16 cellular contexts compared by ENCODE assay signal in the genomic region with DNA sequence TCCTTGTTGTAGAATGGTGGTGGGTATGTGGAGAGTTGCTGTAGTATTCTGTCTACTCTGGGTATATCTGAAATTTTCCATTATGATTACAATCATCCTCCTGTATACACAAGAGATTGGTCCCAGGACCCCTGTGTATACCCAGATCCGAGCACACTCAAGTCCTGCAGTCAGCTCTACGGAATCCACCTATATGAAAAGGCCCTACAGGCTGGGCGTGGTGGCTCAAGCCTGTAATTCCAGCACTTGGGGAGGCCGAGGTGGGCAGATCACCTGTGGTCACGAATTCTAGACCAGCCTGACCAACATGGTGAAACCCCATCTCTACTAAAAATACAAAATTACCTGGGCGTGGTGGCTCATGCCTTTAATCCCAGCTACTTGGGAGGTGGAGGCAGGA. TPM values are rescaled to one million over a fixed set of nuclear protein-coding genes. Genes with fewer than 3 reads are reported as not detected.
DNase-seq lines count a peak whose midpoint lies in the region; ATAC-seq and TF ChIP-seq lines count a peak whose summit lies in the region.
"Had no signal": no experiment of that assay in that cellular context is flagged by ENCODE, and none has a peak within 500 bp of the region (broad histone marks: within the 10 kb centered on the region; RNA-seq: fewer than 3 reads in every experiment).

No MANE protein-coding gene starts in this region.

- in situ Hi-C loops in IMR-90 (cut with MboI; ENCODE audit: low sequenced_read_pairs): no loop called here

- CTCF ChIA-PET in IMR-90 (lab: Yijun Ruan, JAX): interaction anchor here (0.7 kb wide), 1 partner anchor 789 kb away, joined by 6 read pairs; no protein-coding TSS in a partner anchor
- CTCF ChIA-PET in OCI-LY7 (lab: Charles Lee; ENCODE audit: unreplicated experiment): no interaction called here

- H3K4me1 ChIP-seq in IMR-90 (ENCODE audit: control insufficient read depth, insufficient read depth, low read length): peaks cover 28% of the 10 kb centered on the region
- H3K4me1 ChIP-seq in muscle layer of colon (ENCODE audit: insufficient read depth, low read length): peaks cover 55% of the 10 kb centered on the region
- H3K4me1 ChIP-seq in rectal smooth muscle tissue (ENCODE audit: control insufficient read depth, insufficient read depth, low read length): peaks cover 38% of the 10 kb centered on the region
- peaks cover 9 to 16% of the 10 kb centered on the region in 2 donors for H3K4me1 ChIP-seq in uterus
- no peaks in the 10 kb centered on the region for H3K4me1 ChIP-seq in OCI-LY7 (ENCODE audit: insufficient read depth, low read length, poor library complexity, severe bottlenecking)
- H3K4me1 ChIP-seq: BLaER1, Caco-2 had no signal

- H3K27ac ChIP-seq in IMR-90 (ENCODE audit: insufficient read depth, low read length): no peak overlapping the region
- peak overlapping the region; percentile 69 for H3K27ac ChIP-seq in muscle layer of colon (ENCODE audit: low read depth, low read length)
- peak overlapping the region; percentile 79 for H3K27ac ChIP-seq in rectal smooth muscle tissue (ENCODE audit: low read depth, low read length)
- peak overlapping the region; percentile 93 to 96 for H3K27ac ChIP-seq in uterus
- no peak overlapping the region for H3K27ac ChIP-seq in OCI-LY7 (ENCODE audit: low read depth, low read length, poor library complexity, severe bottlenecking)
- H3K27ac ChIP-seq: BLaER1, HL-60 had no signal

- no peak for TF ChIP-seq RAD21 in IMR-90 (IDR thresholded peaks at IDR 0.05; ENCODE audit: low read length)

- H2AFZ ChIP-seq in IMR-90 (replicated peaks; ENCODE audit: low read length, poor library complexity): no peak overlapping the region
- H2AFZ ChIP-seq in OCI-LY7 (ENCODE audit: low read length): no peak overlapping the region

- 100% methylated on average over 1 of the region's 6 CpGs; no CpG with 5 or more reads in 1 of the 2 experiments for WGBS in IMR-90 (ENCODE audit: extremely low coverage in 2 of 2, insufficient read length in 1 of 2), 2 experiments

- peaks cover 48% of the 10 kb centered on the region for H4K20me1 ChIP-seq in IMR-90 (ENCODE audit: insufficient read depth, low read length)
- H4K20me1 ChIP-seq in OCI-LY7 (ENCODE audit: insufficient read depth, low read length): no peaks in the 10 kb centered on the region
- H4K20me1 ChIP-seq: BLaER1 had no signal

- TF ChIP-seq CTCF in IMR-90 (conservative IDR thresholded peaks at IDR 0.05; ENCODE audit: low read depth, low read length) (no peak), uterus (IDR thresholded peaks at IDR 0.05) (no peak), OCI-LY7 (conservative IDR thresholded peaks at IDR 0.05; ENCODE audit: low read length) (no peak)

- H3K27me3 ChIP-seq in IMR-90 (ENCODE audit: control insufficient read depth, insufficient read depth, low read length) (no peaks in the 10 kb centered on the region), muscle layer of colon (ENCODE audit: control insufficient read depth in 1 of 2, insufficient read depth in 2 of 2, low read length in 2 of 2) (no peaks in the 10 kb centered on the region), rectal smooth muscle tissue (ENCODE audit: control insufficient read depth, insufficient read depth, low read length) (no peaks in the 10 kb centered on the region), uterus (no peaks in the 10 kb centered on the region)
- H3K27me3 ChIP-seq: BLaER1 had no signal

- intact Hi-C loops in IMR-90 (cut with micrococcal nuclease): no loop called here
- intact Hi-C loops in uterus (cut with DNase I; ENCODE audit: low total_unique reads): no loop called here
- intact Hi-C loops in OCI-LY7 (cut with micrococcal nuclease; ENCODE audit: unreplicated experiment): no loop called here

- H3K4me2 ChIP-seq in IMR-90 (ENCODE audit: low read depth, low read length) (no peak overlapping the region), OCI-LY7 (ENCODE audit: low read length) (no peak overlapping the region)
- H3K4me2 ChIP-seq: BLaER1 had no signal

- DNase-seq in IMR-90 (no peak), uterus (no peak), OCI-LY7 (ENCODE audit: low spot score) (no peak)
- DNase-seq in activated CD8-positive, alpha-beta memory T cell treated with anti-CD3 and anti-CD28 coated beads for 24 hours: no peak
- DNase-seq: 8988T; AML-193; Caco-2; CD8-positive, alpha-beta memory T cell; DND-41; GDM1 had no signal

- peaks cover 29 to 78% of the 10 kb centered on the region in 2 experiments for H3K79me1 ChIP-seq in IMR-90 (ENCODE audit: low read depth in 1 of 2, low read length in 2 of 2)

- H3K9me2 ChIP-seq in OCI-LY7 (ENCODE audit: insufficient read depth, low read length): no peaks in the 10 kb centered on the region

- dilution Hi-C loops in IMR-90 (cut with HindIII; ENCODE audit: low sequenced_read_pairs, unreplicated experiment): no loop called here

- no peak overlapping the region for H3K14ac ChIP-seq in IMR-90 (replicated peaks; ENCODE audit: low read depth, low read length)

- H2BK15ac ChIP-seq in IMR-90 (ENCODE audit: low read depth, low read length): no peak overlapping the region

- no peak overlapping the region for H3K23ac ChIP-seq in IMR-90 (ENCODE audit: low read depth, low read length)

- H3K18ac ChIP-seq in IMR-90 (ENCODE audit: low read depth, low read length): no peak overlapping the region

- H3K9me3 ChIP-seq in IMR-90 (ENCODE audit: control insufficient read depth, insufficient read depth, low read length) (peaks cover 3% of the 10 kb centered on the region; the same call in 1 of the 2 replicates), muscle layer of colon (ENCODE audit: low read length) (no peaks in the 10 kb centered on the region), uterus (no peaks in the 10 kb centered on the region), OCI-LY7 (ENCODE audit: low read length) (no peaks in the 10 kb centered on the region)
- H3K9me3 ChIP-seq: Caco-2 had no signal

- no peak overlapping the region for H3K4ac ChIP-seq in IMR-90 (ENCODE audit: low read depth, low read length)

- H2BK5ac ChIP-seq in IMR-90 (ENCODE audit: low read depth, low read length, poor library complexity, severe bottlenecking): peak overlapping the region; percentile 22

- H2BK120ac ChIP-seq in IMR-90 (ENCODE audit: low read depth, low read length): no peak overlapping the region

- H2AK9ac ChIP-seq in IMR-90 (replicated peaks; ENCODE audit: low read depth, low read length, poor library complexity): no peak overlapping the region

- H3K4me3 ChIP-seq in IMR-90 (ENCODE audit: insufficient read depth, low read depth, low read length) (no peak overlapping the region), muscle layer of colon (ENCODE audit: low read depth in 1 of 2, low read length in 2 of 2) (no peak overlapping the region), rectal smooth muscle tissue (ENCODE audit: low read length) (no peak overlapping the region), uterus (no peak overlapping the region), OCI-LY7 (ENCODE audit: low read depth, low read length, poor library complexity, severe bottlenecking) (no peak overlapping the region)
- H3K4me3 ChIP-seq: BLaER1 had no signal

- H3K9me1 ChIP-seq in IMR-90 (ENCODE audit: insufficient read depth, low read length): peaks cover 28% of the 10 kb centered on the region

- no peak overlapping the region for H3K56ac ChIP-seq in IMR-90 (ENCODE audit: extremely low read depth, insufficient read depth, low read length)

- ATAC-seq in IMR-90 (ENCODE audit: low read depth): no peak
- ATAC-seq in GM19397 (IDR thresholded peaks at IDR 0.05; ENCODE audit: unreplicated experiment): no peak
- ATAC-seq: HCT116 had no signal

- TF ChIP-seq POLR2A in IMR-90 (IDR thresholded peaks at IDR 0.05; ENCODE audit: low read depth, low read length) (no peak), uterus (IDR thresholded peaks at IDR 0.05) (no peak)

- H4K5ac ChIP-seq in IMR-90 (ENCODE audit: low read depth, low read length): no peak overlapping the region

- no peak overlapping the region for H2AK5ac ChIP-seq in IMR-90 (ENCODE audit: low read depth, low read length)

- no peak overlapping the region for H4K8ac ChIP-seq in IMR-90 (ENCODE audit: low read depth in 2 of 2, low read length in 2 of 2)

- POLR2A ChIA-PET in IMR-90 (lab: Charles Lee; ENCODE audit: unreplicated experiment) (no interaction called here), OCI-LY7 (lab: Charles Lee) (no interaction called here)

- H4K91ac ChIP-seq in IMR-90 (ENCODE audit: insufficient read depth, low read depth, low read length): no peak overlapping the region

- BruUV-seq in IMR-90 (replicated peaks; lab: Mats Ljungman, UMichigan): no TSS peak
- no TSS peak for BruUV-seq in OCI-LY7 (replicated peaks; lab: Mats Ljungman, UMichigan)

- H2BK20ac ChIP-seq in IMR-90 (ENCODE audit: low read depth, low read length): no peak overlapping the region

- H3K79me2 ChIP-seq in OCI-LY7 (ENCODE audit: insufficient read depth, low read depth, low read length): no peaks in the 10 kb centered on the region

- H3K36me3 ChIP-seq in IMR-90 (ENCODE audit: control insufficient read depth, insufficient read depth, low read length) (peaks cover 13% of the 10 kb centered on the region), muscle layer of colon (ENCODE audit: insufficient read depth, low read length) (no peaks in the 10 kb centered on the region), rectal smooth muscle tissue (ENCODE audit: control insufficient read depth, insufficient read depth, low read length) (no peaks in the 10 kb centered on the region), uterus (no peaks in the 10 kb centered on the region), OCI-LY7 (ENCODE audit: insufficient read depth, low read length) (no peaks in the 10 kb centered on the region)
- H3K36me3 ChIP-seq: BLaER1 had no signal

- H3K9ac ChIP-seq in IMR-90 (ENCODE audit: low read depth, low read length) (no peak overlapping the region), muscle layer of colon (ENCODE audit: low read length) (no peak overlapping the region), rectal smooth muscle tissue (ENCODE audit: low read length) (no peak overlapping the region)
- H3K9ac ChIP-seq: BLaER1 had no signal

TF ChIP-seq in IMR-90, 13 proteins besides CTCF, POLR2A, EP300 and RAD21 (continues in another document):
- TF ChIP-seq MAFK (IDR thresholded peaks at IDR 0.05; ENCODE audit: low read depth, low read length): no peak
- TF ChIP-seq RFX5 (IDR thresholded peaks at IDR 0.05; ENCODE audit: low read depth, low read length): no peak
- TF ChIP-seq RCOR1 (IDR thresholded peaks at IDR 0.05; ENCODE audit: insufficient replicate concordance, low read length): no peak

RNA-seq across cellular contexts. Expression of a gene that starts 17.2 kb away (rescaled TPM):
- total RNA-seq in IMR-90 (2012; rRNA removed) (65.2 and 65.8 TPM in 2 replicates), uterus (100 to 1,000 TPM in 1 of 4 donors, 10 to 100 TPM in 3; 52.9 to 188 (median 66.5) TPM), OCI-LY7 (2022) (not detected in 2 replicates)
- 68.9 and 80.2 TPM in 2 replicates for polyA plus RNA-seq in IMR-90 (2012; rRNA removed)
- 30.2 and 37.0 TPM in 2 replicates for polyA plus RNA-seq in IMR-90 (2012; cell fraction: cytosol; rRNA removed)
- 13.5 and 44.5 TPM in 2 replicates for polyA plus RNA-seq in IMR-90 (2012; cell fraction: nucleus; rRNA removed; ENCODE audit: low replicate concordance)
- not detected in 2 replicates for total RNA-seq in OCI-LY7 (2014; rRNA removed; shearing (Covaris generic))

Comparison
In these comparisons a context has a peak if more than half of its experiments do, and no peak if none do; other contexts are left out.
1. H3K27ac ChIP-seq: peak in muscle layer of colon (single experiment), rectal smooth muscle tissue (single experiment) and uterus (2 of 2); none in IMR-90 (single experiment) and OCI-LY7 (single experiment).
2. RNA of a gene that starts 17.2 kb away (total RNA-seq): 52.9 to 188 TPM in uterus and 65.2 to 65.8 TPM in IMR-90; not detected in OCI-LY7; every median in the first group is over 10 times any median in the second.